In the genomic region with DNA sequence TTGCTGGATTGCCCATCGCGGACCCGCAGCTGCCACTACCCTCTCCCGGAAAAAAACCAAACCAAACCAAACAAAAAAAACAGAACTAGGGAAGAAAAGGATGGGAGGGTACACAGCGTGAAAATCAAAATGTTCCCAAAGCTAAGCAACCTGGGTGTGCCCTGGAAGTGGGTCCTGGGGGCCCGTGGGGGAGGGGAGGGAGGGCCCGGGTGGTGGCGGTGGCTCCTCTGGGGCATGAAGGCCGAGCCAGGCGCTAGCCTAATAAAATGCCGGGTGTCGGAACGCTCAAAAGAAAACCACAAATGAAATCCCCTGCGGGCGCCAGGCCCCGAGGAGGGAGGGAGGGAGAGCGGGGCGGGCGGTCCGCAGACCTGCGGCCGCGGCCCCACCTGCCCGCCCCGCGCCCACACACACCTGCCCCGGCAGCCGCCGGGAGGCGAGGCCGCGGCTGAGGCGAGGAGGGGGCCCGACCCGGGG, we compare ENCODE assay signal across 8 cellular contexts. TPM values are rescaled to one million over a fixed set of nuclear protein-coding genes. Genes with fewer than 3 reads are reported as not detected.
DNase-seq lines count a peak whose midpoint lies in the region; ATAC-seq, FAIRE-seq and TF ChIP-seq lines count a peak whose summit lies in the region.

No MANE protein-coding gene starts in this region.

- DNase-seq in AG10803 (ENCODE audit: low read depth), result no peak
- no peak for DNase-seq in SK-N-MC (ENCODE audit: low read depth, low spot score)
- no peak for DNase-seq in bronchial epithelial cell (ENCODE audit: low read depth)
- peak; percentile 50 for DNase-seq in left lobe of liver (ENCODE audit: low spot score)
- no peak for DNase-seq in pons (ENCODE audit: low spot score)

- H3K4me3 Mint-ChIP-seq in stimulated activated memory B cell treated with anti-CD40 and anti-IgM and Interleukin-4, amounts not matched to agents 10 μg/mL and 1 μg/mL and 100 μg/mL, for 72 hours, result peak overlapping the region; percentile 90

- FAIRE-seq in bronchial epithelial cell (lab: Jason Lieb, UNC), result no peak

- H3K36me3 ChIP-seq in SK-N-MC (ENCODE audit: insufficient read depth, low read length) (peaks cover 7% of the 10 kb centered on the region; the same call in 1 of the 2 replicates), bronchial epithelial cell (ENCODE audit: control insufficient read depth, insufficient read depth, low read length) (no peaks in the 10 kb centered on the region)

- TF ChIP-seq CTCF in AG10803 (conservative IDR thresholded peaks at IDR 0.05; ENCODE audit: low read length), result no peak
- TF ChIP-seq CTCF in bronchial epithelial cell (IDR thresholded peaks at IDR 0.05; ENCODE audit: insufficient read depth, low read length, severe bottlenecking), result no peak

- H3K4me3 ChIP-seq in AG10803 (ENCODE audit: low read length) (peak overlapping the region; percentile 73), SK-N-MC (peak overlapping the region; percentile 96), bronchial epithelial cell (ENCODE audit: low read depth, low read length) (peak overlapping the region; percentile 69)

- peak overlapping the region; percentile 92 for H3K27ac ChIP-seq in SK-N-MC

- no peaks in the 10 kb centered on the region for H3K9me3 Mint-ChIP-seq in stimulated activated memory B cell treated with anti-CD40 and anti-IgM and Interleukin-4, amounts not matched to agents 10 μg/mL and 1 μg/mL and 100 μg/mL, for 72 hours

- ATAC-seq in GM19023 (IDR thresholded peaks at IDR 0.05; ENCODE audit: unreplicated experiment) (peak; percentile 55), HG03135 (IDR thresholded peaks at IDR 0.05; ENCODE audit: unreplicated experiment) (peak; percentile 50), left lobe of liver (peak; percentile 53)
- peak; percentile 82 for ATAC-seq in stimulated activated memory B cell treated with anti-CD40 and anti-IgM and Interleukin-4, amounts not matched to agents 10 μg/mL and 1 μg/mL and 100 μg/mL, for 72 hours

- H3K9ac ChIP-seq in SK-N-MC (ENCODE audit: insufficient read length), result peak overlapping the region; percentile 86

- peak overlapping the region; percentile 75 for H3K27ac Mint-ChIP-seq in stimulated activated memory B cell treated with anti-CD40 and anti-IgM and Interleukin-4, amounts not matched to agents 10 μg/mL and 1 μg/mL and 100 μg/mL, for 72 hours

- no peaks in the 10 kb centered on the region for H3K9me3 ChIP-seq in SK-N-MC (ENCODE audit: low read depth, low read length)

- no peaks in the 10 kb centered on the region for H3K27me3 ChIP-seq in bronchial epithelial cell (ENCODE audit: control insufficient read depth, insufficient read depth, low read length)

- H3K36me3 Mint-ChIP-seq in stimulated activated memory B cell treated with anti-CD40 and anti-IgM and Interleukin-4, amounts not matched to agents 10 μg/mL and 1 μg/mL and 100 μg/mL, for 72 hours, result no peaks in the 10 kb centered on the region

- peaks cover 29% of the 10 kb centered on the region for H3K4me1 Mint-ChIP-seq in stimulated activated memory B cell treated with anti-CD40 and anti-IgM and Interleukin-4, amounts not matched to agents 10 μg/mL and 1 μg/mL and 100 μg/mL, for 72 hours

- no peaks in the 10 kb centered on the region for H3K27me3 Mint-ChIP-seq in stimulated activated memory B cell treated with anti-CD40 and anti-IgM and Interleukin-4, amounts not matched to agents 10 μg/mL and 1 μg/mL and 100 μg/mL, for 72 hours

RNA-seq across cellular contexts. Expression of a gene that starts 0.8 kb away (rescaled TPM):
- total RNA-seq in bronchial epithelial cell (12.9 and 18.7 TPM in 2 replicates), left lobe of liver (34.8 TPM)

RNA-seq across cellular contexts. Expression of a gene that starts 27.9 kb away (rescaled TPM):
- total RNA-seq in bronchial epithelial cell (1,046 and 1,320 TPM in 2 replicates), left lobe of liver (449 TPM)

RNA-seq across cellular contexts. Expression of a gene that starts 37.3 kb away (rescaled TPM):
- 140 TPM in 2 replicates for total RNA-seq in bronchial epithelial cell
- total RNA-seq in left lobe of liver, result 79.1 TPM
